In genomic region chr1:162023547-162024501, GRCh38 we compare ENCODE assay signal across 8 cellular contexts. TPM values are rescaled to one million over a fixed set of nuclear protein-coding genes. Genes with fewer than 3 reads are reported as not detected.
DNase-seq lines count a peak whose midpoint lies in the region; ATAC-seq lines count a peak whose summit lies in the region.

Gene OLFML2B, minus strand, starts transcription at chr1:162023869. Its CDS starts 439 bp downstream, at chr1:162023430.

- peak; percentile 88 for ATAC-seq in left lobe of liver
- no peak for ATAC-seq in HG03135 (IDR thresholded peaks at IDR 0.05; ENCODE audit: unreplicated experiment)

- DNase-seq in DMS153 (lab: John Stamatoyannopoulos, UW): peak; percentile 20
- DNase-seq in HCEC 1CT: peak; percentile 80
- peak; percentile 33 for DNase-seq in NCI-H2171 (lab: John Stamatoyannopoulos, UW)
- DNase-seq in activated CD4-positive, alpha-beta T cell treated with anti-CD3 and anti-CD28 coated beads for 4 hours: peak; percentile 18 to 25
- DNase-seq in dermis blood vessel endothelial cell: peak; percentile 71
- DNase-seq in left lobe of liver (ENCODE audit: low spot score): peak; percentile 53
- peak; percentile 9 for DNase-seq in stimulated activated CD4-positive, alpha-beta T cell treated with anti-CD3 and anti-CD28 coated beads, Interleukin-2, amount 100 ng/mL, for 4 hours (ENCODE audit: low read depth)

RNA-seq across cellular contexts. Expression of gene OLFML2B, which starts in this region (rescaled TPM):
- 0.14 and 0.17 TPM in 2 replicates for total RNA-seq in dermis blood vessel endothelial cell
- 0.48 TPM for total RNA-seq in left lobe of liver

Comparison
In these comparisons a context has a peak if more than half of its experiments do, and no peak if none do; other contexts are left out.
1. Peak in DNase-seq in dermis blood vessel endothelial cell; RNA of the gene not detected or under 1 TPM.
2. Peak in DNase-seq and ATAC-seq in left lobe of liver; RNA of the gene not detected or under 1 TPM.
3. DNase-seq: peak in every context shown above with its lines; median percentile 80 in HCEC 1CT; 71 in dermis blood vessel endothelial cell; 53 in left lobe of liver; 33 in NCI-H2171; 22 in activated CD4-positive, alpha-beta T cell treated with anti-CD3 and anti-CD28 coated beads for 4 hours; 20 in DMS153; 9 in stimulated activated CD4-positive, alpha-beta T cell treated with anti-CD3 and anti-CD28 coated beads, Interleukin-2, amount 100 ng/mL, for 4 hours.